In genomic region chr9:122350577-122351355, GRCh38 we compare ENCODE assay signal across 9 cellular contexts. TPM values are rescaled to one million over a fixed set of nuclear protein-coding genes. Genes with fewer than 3 reads are reported as not detected.
DNase-seq lines count a peak whose midpoint lies in the region; ATAC-seq and TF ChIP-seq lines count a peak whose summit lies in the region.
"Had no signal": no experiment of that assay in that cellular context is flagged by ENCODE, and none has a peak within 500 bp of the region (broad histone marks: within the 10 kb centered on the region; RNA-seq: fewer than 3 reads in every experiment).

No MANE protein-coding gene starts in this region.

- POLR2A ChIA-PET in IMR-90 (lab: Charles Lee; ENCODE audit: unreplicated experiment), result interaction anchor here (1.0 to 1.3 kb wide), 2 partner anchors 86 to 226 kb away, joined by 5 read pairs; partner anchors contain the start of genes MRRF and RBM18

- no peak overlapping the region for H4K91ac ChIP-seq in IMR-90 (ENCODE audit: insufficient read depth, low read depth, low read length)

- ATAC-seq in GM21381 (IDR thresholded peaks at IDR 0.05; ENCODE audit: unreplicated experiment), result peak; percentile 95
- peak; percentile 91 for ATAC-seq in IMR-90 (ENCODE audit: low read depth)

- H2BK5ac ChIP-seq in IMR-90 (ENCODE audit: low read depth, low read length, poor library complexity, severe bottlenecking), result no peak overlapping the region

- H3K4me2 ChIP-seq in IMR-90 (ENCODE audit: low read depth, low read length), result no peak overlapping the region

- intact Hi-C loops in IMR-90 (cut with micrococcal nuclease) (loop anchor here (1.0 kb wide), 7 partner anchors 44 to 460 kb away; partner anchors contain the start of genes MRRF and RBM18), testis (cut with DNase I; ENCODE audit: low total_unique reads) (loop anchor here (5.0 kb wide), 1 partner anchor 223 kb away; no protein-coding TSS in a partner anchor)
- intact Hi-C loops in activated T-helper 1 cell treated with anti-CD3 and anti-CD28 coated beads, Interleukin-12 subunit alpha, Interleukin-12 subunit beta, Interleukin-2, Interleukin-4 antibody, amounts not matched to agents 30 ng/mL and 10 ng/mL and 1 ng/mL, durations not matched to agents 14 hours and 24 hours and 36 hours (cut with micrococcal nuclease), result loop anchor here (1.0 to 10.0 kb wide), 6 partner anchors 103 to 460 kb away; no protein-coding TSS in a partner anchor

- H3K18ac ChIP-seq in IMR-90 (ENCODE audit: low read depth, low read length), result no peak overlapping the region

- no peak overlapping the region for H3K27ac ChIP-seq in IMR-90 (ENCODE audit: insufficient read depth, low read length)
- no peak overlapping the region for H3K27ac ChIP-seq in testis

- WGBS in IMR-90 (ENCODE audit: extremely low coverage in 2 of 2, insufficient read length in 1 of 2), 2 experiments, result 30% methylated on average over 6 of the region's 11 CpGs; no CpG with 5 or more reads in 1 of the 2 experiments
- 42 to 45% methylated on average over 10 to 11 of the region's 11 CpGs for WGBS in testis, 2 donors

- TF ChIP-seq CTCF in IMR-90 (conservative IDR thresholded peaks at IDR 0.05; ENCODE audit: low read depth, low read length), result peak; percentile 99
- peak; percentile 93 for TF ChIP-seq CTCF in fibroblast of the aortic adventitia (IDR thresholded peaks at IDR 0.05; ENCODE audit: insufficient read depth, low read length)
- peak; percentile 93 to 95 (median 93) for TF ChIP-seq CTCF in testis (IDR thresholded peaks at IDR 0.05)

- H2AFZ ChIP-seq in IMR-90 (replicated peaks; ENCODE audit: low read length, poor library complexity), result peak overlapping the region; percentile 60

- 0 out of 2 replicates have a peak, but pooled peaks have one; percentile 42 for TF ChIP-seq POLR2A in IMR-90 (IDR thresholded peaks at IDR 0.05; ENCODE audit: low read depth, low read length)
- no peak for TF ChIP-seq POLR2A in testis (IDR thresholded peaks at IDR 0.05)

- no peak overlapping the region for H3K56ac ChIP-seq in IMR-90 (ENCODE audit: extremely low read depth, insufficient read depth, low read length)

- H3K27me3 Mint-ChIP-seq in activated T-helper 1 cell treated with anti-CD3 and anti-CD28 coated beads, Interleukin-12 subunit alpha, Interleukin-12 subunit beta, Interleukin-2, Interleukin-4 antibody, amounts not matched to agents 30 ng/mL and 10 ng/mL and 1 ng/mL, durations not matched to agents 14 hours and 24 hours and 36 hours (ENCODE audit: insufficient read depth), result peaks cover 28% of the 10 kb centered on the region

- no TSS peak for BruUV-seq in IMR-90 (replicated peaks; lab: Mats Ljungman, UMichigan)

- H3K27me3 ChIP-seq in IMR-90 (ENCODE audit: control insufficient read depth, insufficient read depth, low read length) (no peaks in the 10 kb centered on the region), testis (no peaks in the 10 kb centered on the region)

- H4K5ac ChIP-seq in IMR-90 (ENCODE audit: low read depth, low read length), result no peak overlapping the region

- H2BK15ac ChIP-seq in IMR-90 (ENCODE audit: low read depth, low read length), result 0 out of 3 replicates have a peak overlapping the region, but pooled peaks have one; percentile 41

- H3K4ac ChIP-seq in IMR-90 (ENCODE audit: low read depth, low read length), result no peak overlapping the region

- H3K4me3 Mint-ChIP-seq in activated T-helper 1 cell treated with anti-CD3 and anti-CD28 coated beads, Interleukin-12 subunit alpha, Interleukin-12 subunit beta, Interleukin-2, Interleukin-4 antibody, amounts not matched to agents 30 ng/mL and 10 ng/mL and 1 ng/mL, durations not matched to agents 14 hours and 24 hours and 36 hours, result no peak overlapping the region
- H3K4me3 Mint-ChIP-seq: activated naive CD8-positive, alpha-beta T cell had no signal

- dilution Hi-C loops in IMR-90 (cut with HindIII; ENCODE audit: low sequenced_read_pairs, unreplicated experiment), result no loop called here

- H4K8ac ChIP-seq in IMR-90 (ENCODE audit: low read depth in 2 of 2, low read length in 2 of 2), result no peak overlapping the region

- no peak overlapping the region for H3K23ac ChIP-seq in IMR-90 (ENCODE audit: low read depth, low read length)

- no peak overlapping the region for H3K4me3 ChIP-seq in IMR-90 (ENCODE audit: insufficient read depth, low read depth, low read length)
- H3K4me3 ChIP-seq in fibroblast of the aortic adventitia (ENCODE audit: low read depth, low read length), result no peak overlapping the region
- H3K4me3 ChIP-seq in testis, result no peak overlapping the region

- H3K9me3 Mint-ChIP-seq in activated T-helper 1 cell treated with anti-CD3 and anti-CD28 coated beads, Interleukin-12 subunit alpha, Interleukin-12 subunit beta, Interleukin-2, Interleukin-4 antibody, amounts not matched to agents 30 ng/mL and 10 ng/mL and 1 ng/mL, durations not matched to agents 14 hours and 24 hours and 36 hours, result no peaks in the 10 kb centered on the region

- peak; percentile 89 for DNase-seq in D341Med (ENCODE audit: low spot score)
- peak; percentile 65 for DNase-seq in IMR-90
- peak; percentile 84 for DNase-seq in RPMI8226
- peak; percentile 63 for DNase-seq in activated T-helper 1 cell treated with anti-CD3 and anti-CD28 coated beads, Interleukin-12 subunit alpha, Interleukin-12 subunit beta, Interleukin-2, Interleukin-4 antibody, amounts not matched to agents 30 ng/mL and 10 ng/mL and 1 ng/mL, durations not matched to agents 14 hours and 24 hours and 36 hours (ENCODE audit: low spot score)
- peak; percentile 74 for DNase-seq in fibroblast of the aortic adventitia (ENCODE audit: low read depth)
- DNase-seq in occipital lobe (lab: John Stamatoyannopoulos, UW), result peak; percentile 84
- DNase-seq in testis, result peak; percentile 82

- no peaks in the 10 kb centered on the region for H3K9me1 ChIP-seq in IMR-90 (ENCODE audit: insufficient read depth, low read length)

- no peaks in the 10 kb centered on the region for H3K36me3 Mint-ChIP-seq in activated T-helper 1 cell treated with anti-CD3 and anti-CD28 coated beads, Interleukin-12 subunit alpha, Interleukin-12 subunit beta, Interleukin-2, Interleukin-4 antibody, amounts not matched to agents 30 ng/mL and 10 ng/mL and 1 ng/mL, durations not matched to agents 14 hours and 24 hours and 36 hours (ENCODE audit: low read depth)

- H3K27ac Mint-ChIP-seq in activated T-helper 1 cell treated with anti-CD3 and anti-CD28 coated beads, Interleukin-12 subunit alpha, Interleukin-12 subunit beta, Interleukin-2, Interleukin-4 antibody, amounts not matched to agents 30 ng/mL and 10 ng/mL and 1 ng/mL, durations not matched to agents 14 hours and 24 hours and 36 hours, result no peak overlapping the region
- H3K27ac Mint-ChIP-seq: activated naive CD8-positive, alpha-beta T cell had no signal

- H3K36me3 ChIP-seq in IMR-90 (ENCODE audit: control insufficient read depth, insufficient read depth, low read length) (no peaks in the 10 kb centered on the region), testis (ENCODE audit: low read depth, missing control alignments) (no peaks in the 10 kb centered on the region)

- H3K9ac ChIP-seq in IMR-90 (ENCODE audit: low read depth, low read length), result no peak overlapping the region

- H2AK9ac ChIP-seq in IMR-90 (replicated peaks; ENCODE audit: low read depth, low read length, poor library complexity), result no peak overlapping the region

- H3K4me1 ChIP-seq in IMR-90 (ENCODE audit: control insufficient read depth, insufficient read depth, low read length) (peaks cover 6% of the 10 kb centered on the region), testis (peaks cover 4% of the 10 kb centered on the region)

- H2BK20ac ChIP-seq in IMR-90 (ENCODE audit: low read depth, low read length), result no peak overlapping the region

- no peaks in the 10 kb centered on the region for H3K79me1 ChIP-seq in IMR-90 (ENCODE audit: low read depth in 1 of 2, low read length in 2 of 2)

- H4K20me1 ChIP-seq in IMR-90 (ENCODE audit: insufficient read depth, low read length), result no peaks in the 10 kb centered on the region

- in situ Hi-C loops in IMR-90 (cut with MboI; ENCODE audit: low sequenced_read_pairs), result loop anchor here (5.0 to 10.0 kb wide), 3 partner anchors 102 to 256 kb away; partner anchors contain the start of gene TTLL11

- CTCF ChIA-PET in IMR-90 (lab: Yijun Ruan, JAX), result interaction anchor here (0.6 to 2.6 kb wide), 15 partner anchors 13 to 252 kb away, joined by 3 to 43 read pairs (median 5); partner anchors contain the start of genes MRRF and RBM18

- H3K14ac ChIP-seq in IMR-90 (replicated peaks; ENCODE audit: low read depth, low read length), result no peak overlapping the region

- H3K9me3 ChIP-seq in IMR-90 (ENCODE audit: control insufficient read depth, insufficient read depth, low read length) (no peaks in the 10 kb centered on the region), testis (no peaks in the 10 kb centered on the region)

- H2AK5ac ChIP-seq in IMR-90 (ENCODE audit: low read depth, low read length), result peak overlapping the region; percentile 47; the same call in 1 of the 2 replicates

- peaks cover 15% of the 10 kb centered on the region for H3K4me1 Mint-ChIP-seq in activated T-helper 1 cell treated with anti-CD3 and anti-CD28 coated beads, Interleukin-12 subunit alpha, Interleukin-12 subunit beta, Interleukin-2, Interleukin-4 antibody, amounts not matched to agents 30 ng/mL and 10 ng/mL and 1 ng/mL, durations not matched to agents 14 hours and 24 hours and 36 hours (ENCODE audit: low read depth)

- TF ChIP-seq RAD21 in IMR-90 (IDR thresholded peaks at IDR 0.05; ENCODE audit: low read length), result peak; percentile 99

- H2BK120ac ChIP-seq in IMR-90 (ENCODE audit: low read depth, low read length), result 0 out of 2 replicates have a peak overlapping the region, but pooled peaks have one; percentile 16

TF ChIP-seq in IMR-90, 13 proteins besides CTCF, POLR2A, EP300 and RAD21 (continues in another document):
- TF ChIP-seq MXI1 (IDR thresholded peaks at IDR 0.05; ENCODE audit: borderline replicate concordance, low read depth, low read length), result no peak
- TF ChIP-seq SMC3 (IDR thresholded peaks at IDR 0.05; ENCODE audit: low read depth, low read length), result peak; percentile 100

RNA-seq across cellular contexts. Expression of gene PTGS1, which starts 20.1 kb away (rescaled TPM):
- 21.1 and 24.7 TPM in 2 replicates for total RNA-seq in IMR-90 (2012; rRNA removed)
- 33.9 and 38.3 TPM in 2 replicates for polyA plus RNA-seq in IMR-90 (2012; rRNA removed)
- polyA plus RNA-seq in IMR-90 (2012; cell fraction: cytosol; rRNA removed), result 32.1 and 51.8 TPM in 2 replicates
- polyA plus RNA-seq in IMR-90 (2012; cell fraction: nucleus; rRNA removed; ENCODE audit: low replicate concordance), result 40.2 and 55.2 TPM in 2 replicates
- 0.54 and 0.61 TPM in 2 replicates for total RNA-seq in activated T-helper 1 cell treated with anti-CD3 and anti-CD28 coated beads, Interleukin-12 subunit alpha, Interleukin-12 subunit beta, Interleukin-2, Interleukin-4 antibody, amounts not matched to agents 30 ng/mL and 10 ng/mL and 1 ng/mL, durations not matched to agents 14 hours and 24 hours and 36 hours
- 6.3 and 173 TPM in 2 replicates for total RNA-seq in fibroblast of the aortic adventitia (ENCODE audit: low replicate concordance)
- 0.47 TPM for total RNA-seq in occipital lobe
- total RNA-seq in testis, result 1 to 10 TPM in 1 of 2 donors, under 1 TPM in 1; 0.93 to 1.1 TPM
- polyA plus RNA-seq in testis (ENCODE audit: insufficient read depth, low read depth, low replicate concordance), result 10.1 TPM
